Comparison of ENCODE assay signal across 8 cellular contexts in the genomic region with DNA sequence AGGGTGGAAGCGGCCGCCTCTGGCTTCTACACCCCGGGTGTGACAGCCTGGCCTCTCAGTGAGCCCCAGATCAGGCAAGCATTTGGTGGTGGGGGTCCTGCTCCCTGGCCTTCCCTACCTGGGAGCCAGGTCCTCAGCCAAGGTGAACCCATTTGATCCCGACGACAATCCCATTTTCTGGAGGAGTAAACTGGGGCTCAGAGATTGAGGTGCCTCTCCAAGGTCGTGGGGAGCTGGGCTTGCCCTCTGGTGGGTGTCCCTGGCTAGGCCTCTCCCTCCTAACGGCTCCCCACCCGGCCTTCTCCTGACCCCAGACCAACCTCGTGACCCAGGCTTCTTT. TPM values are rescaled to one million over a fixed set of nuclear protein-coding genes. Genes with fewer than 3 reads are reported as not detected.
A peak's percentile ranks its signal among the peaks of the same experiment; 100 is the strongest.
DNase-seq lines count a peak whose midpoint lies in the region; ATAC-seq lines count a peak whose summit lies in the region.

No MANE protein-coding gene starts in this region.

- no peak for ATAC-seq in activated CD8-positive, alpha-beta memory T cell treated with anti-CD3 and anti-CD28 coated beads, Interleukin-2, amount 10 ng/mL, durations not matched to agents 7 days and 5 days
- no peak for ATAC-seq in T-cell (replicated peaks in 1 of 4)
- no peak for ATAC-seq in stimulated activated naive CD8-positive, alpha-beta T cell treated with anti-CD3 and anti-CD28 coated beads, Interleukin-15, amount 100 ng/mL, for 72 hours
- ATAC-seq in HG03095 (IDR thresholded peaks at IDR 0.05; ENCODE audit: unreplicated experiment), result no peak

- H3K4me3 ChIP-seq in iPS-18c (ENCODE audit: insufficient read depth, low read depth, low read length), result peak overlapping the region; percentile 52

- H3K27ac Mint-ChIP-seq in activated CD8-positive, alpha-beta memory T cell treated with anti-CD3 and anti-CD28 coated beads, Interleukin-2, amount 10 ng/mL, durations not matched to agents 7 days and 5 days, result no peak overlapping the region
- H3K27ac Mint-ChIP-seq in T-cell, result no peak overlapping the region
- H3K27ac Mint-ChIP-seq in stimulated activated naive CD8-positive, alpha-beta T cell treated with anti-CD3 and anti-CD28 coated beads, Interleukin-15, amount 100 ng/mL, for 72 hours, result no peak overlapping the region

- H3K36me3 Mint-ChIP-seq in activated CD8-positive, alpha-beta memory T cell treated with anti-CD3 and anti-CD28 coated beads, Interleukin-2, amount 10 ng/mL, durations not matched to agents 7 days and 5 days, result no peaks in the 10 kb centered on the region
- H3K36me3 Mint-ChIP-seq in T-cell, result no peaks in the 10 kb centered on the region

- peaks cover 4% of the 10 kb centered on the region for H3K27me3 Mint-ChIP-seq in activated CD8-positive, alpha-beta memory T cell treated with anti-CD3 and anti-CD28 coated beads, Interleukin-2, amount 10 ng/mL, durations not matched to agents 7 days and 5 days
- peaks cover 5 to 6% of the 10 kb centered on the region in 2 donors for H3K27me3 Mint-ChIP-seq in T-cell
- peaks cover 27% of the 10 kb centered on the region for H3K27me3 Mint-ChIP-seq in stimulated activated naive CD8-positive, alpha-beta T cell treated with anti-CD3 and anti-CD28 coated beads, Interleukin-15, amount 100 ng/mL, for 72 hours

- no peaks in the 10 kb centered on the region for H3K9me3 Mint-ChIP-seq in activated CD8-positive, alpha-beta memory T cell treated with anti-CD3 and anti-CD28 coated beads, Interleukin-2, amount 10 ng/mL, durations not matched to agents 7 days and 5 days (ENCODE audit: low read depth)
- no peaks in the 10 kb centered on the region for H3K9me3 Mint-ChIP-seq in T-cell
- no peaks in the 10 kb centered on the region for H3K9me3 Mint-ChIP-seq in stimulated activated naive CD8-positive, alpha-beta T cell treated with anti-CD3 and anti-CD28 coated beads, Interleukin-15, amount 100 ng/mL, for 72 hours

- H3K4me1 Mint-ChIP-seq in activated CD8-positive, alpha-beta memory T cell treated with anti-CD3 and anti-CD28 coated beads, Interleukin-2, amount 10 ng/mL, durations not matched to agents 7 days and 5 days, result peaks cover 8% of the 10 kb centered on the region
- peaks cover 0 to 5% (median 3%) of the 10 kb centered on the region in 3 donors for H3K4me1 Mint-ChIP-seq in T-cell
- peaks cover 12% of the 10 kb centered on the region for H3K4me1 Mint-ChIP-seq in stimulated activated naive CD8-positive, alpha-beta T cell treated with anti-CD3 and anti-CD28 coated beads, Interleukin-15, amount 100 ng/mL, for 72 hours

- POLR2A ChIA-PET in T-cell (lab: Charles Lee), result interaction anchor here in 1 of 2 donors (0.6 kb wide), 1 partner anchor 1685 kb away, joined by 4 read pairs; no protein-coding TSS in a partner anchor

- DNase-seq in activated CD8-positive, alpha-beta memory T cell treated with anti-CD3 and anti-CD28 coated beads, Interleukin-2, amount 10 ng/mL, durations not matched to agents 7 days and 5 days, result no peak
- no peak for DNase-seq in activated CD8-positive, alpha-beta memory T cell treated with anti-CD3 and anti-CD28 coated beads, Interleukin-2, amount 50 U/mL, for 4 hours
- DNase-seq in T-cell (no peak), putamen (ENCODE audit: low spot score) (no peak), pons (ENCODE audit: low spot score) (no peak)
- no peak for DNase-seq in stimulated activated naive CD8-positive, alpha-beta T cell treated with anti-CD3 and anti-CD28 coated beads, Interleukin-15, amount 100 ng/mL, for 72 hours

- CTCF ChIA-PET in activated CD8-positive, alpha-beta memory T cell treated with anti-CD3 and anti-CD28 coated beads, Interleukin-2, amount 10 ng/mL, durations not matched to agents 7 days and 5 days (lab: Charles Lee), result interaction anchor here (0.9 to 2.0 kb wide), 3 partner anchors 13 to 397 kb away, joined by 3 to 9 read pairs (median 4); no protein-coding TSS in a partner anchor
- CTCF ChIA-PET in T-cell (lab: Charles Lee), result no interaction called here

- H3K9me3 ChIP-seq in iPS-18c (ENCODE audit: control insufficient read depth, insufficient read depth, low read length), result peaks cover 2% of the 10 kb centered on the region

- H3K4me3 Mint-ChIP-seq in activated CD8-positive, alpha-beta memory T cell treated with anti-CD3 and anti-CD28 coated beads, Interleukin-2, amount 10 ng/mL, durations not matched to agents 7 days and 5 days, result peak overlapping the region; percentile 15
- peak overlapping the region in 2 of 3 donors; percentile 31 to 56 for H3K4me3 Mint-ChIP-seq in T-cell
- H3K4me3 Mint-ChIP-seq in stimulated activated naive CD8-positive, alpha-beta T cell treated with anti-CD3 and anti-CD28 coated beads, Interleukin-15, amount 100 ng/mL, for 72 hours, result peak overlapping the region; percentile 35 to 57

RNA-seq across cellular contexts. Expression of a gene that starts 2.7 kb away (rescaled TPM):
- not detected for total RNA-seq in activated CD8-positive, alpha-beta memory T cell treated with anti-CD3 and anti-CD28 coated beads, Interleukin-2, amount 10 ng/mL, durations not matched to agents 7 days and 5 days
- total RNA-seq in T-cell, result under 1 TPM in 1 of 5 donors, not detected in 4; 0.25 TPM

RNA-seq across cellular contexts. Expression of a gene that starts 7.8 kb away (rescaled TPM):
- total RNA-seq in activated CD8-positive, alpha-beta memory T cell treated with anti-CD3 and anti-CD28 coated beads, Interleukin-2, amount 10 ng/mL, durations not matched to agents 7 days and 5 days, result not detected
- not detected for total RNA-seq in T-cell

RNA-seq across cellular contexts. Expression of a gene that starts 31.4 kb away (rescaled TPM):
- 1 to 10 TPM in 1 of 2 experiments, not detected in 1; 2.1 TPM for total RNA-seq in activated CD8-positive, alpha-beta memory T cell treated with anti-CD3 and anti-CD28 coated beads, Interleukin-2, amount 10 ng/mL, durations not matched to agents 7 days and 5 days
- 1 to 10 TPM in 4 of 5 donors, under 1 TPM in 1; 0.93 to 2.1 (median 1.0) TPM for total RNA-seq in T-cell

RNA-seq across cellular contexts. Expression of a gene that starts 34.5 kb away (rescaled TPM):
- total RNA-seq in activated CD8-positive, alpha-beta memory T cell treated with anti-CD3 and anti-CD28 coated beads, Interleukin-2, amount 10 ng/mL, durations not matched to agents 7 days and 5 days, result under 1 TPM; 0.35 to 0.56 TPM
- 10 to 100 TPM in 3 of 5 donors, 1 to 10 TPM in 2; 5.3 to 17.5 (median 11.2) TPM for total RNA-seq in T-cell
